ENCODE assay signal across 14 cellular contexts in the genomic region with DNA sequence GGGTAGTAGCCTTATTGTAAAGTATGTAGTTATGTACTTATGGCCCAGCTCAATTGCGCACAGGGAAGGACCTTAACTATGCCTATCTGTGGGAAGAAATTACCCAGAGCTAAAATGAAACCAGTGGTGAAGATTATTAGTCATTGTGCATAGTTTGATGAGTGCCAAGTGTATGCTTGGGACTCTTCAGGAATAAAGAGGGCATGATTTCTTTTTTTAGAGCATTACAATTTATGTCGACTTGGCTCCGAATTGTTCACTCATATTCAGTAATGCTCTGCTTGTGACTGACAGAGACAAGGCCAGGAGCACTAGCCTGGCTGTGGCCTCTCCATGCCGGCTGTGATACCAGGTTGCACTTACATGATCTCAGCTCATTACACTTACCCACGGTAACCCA.
DNase-seq lines count a peak whose midpoint lies in the region; ATAC-seq and TF ChIP-seq lines count a peak whose summit lies in the region.
"Had no signal": no experiment of that assay in that cellular context is flagged by ENCODE, and none has a peak within 500 bp of the region (broad histone marks: within the 10 kb centered on the region; RNA-seq: fewer than 3 reads in every experiment).

No MANE protein-coding gene starts in this region.

- H3K4me3 ChIP-seq in breast epithelium (peak overlapping the region in 1 of 3 donors; percentile 50), dorsolateral prefrontal cortex (peak overlapping the region in 53 of 59 donors; percentile 2 to 81 (median 66))
- H3K4me3 ChIP-seq: K562 had no signal

- H3K27ac ChIP-seq in breast epithelium (no peak overlapping the region), dorsolateral prefrontal cortex (peak overlapping the region in 38 of 59 donors; percentile 4 to 97 (median 91))

- POLR2A ChIA-PET in MCF 10A (lab: Yijun Ruan, JAX) = interaction anchor here (0.8 to 1.6 kb wide), 3 partner anchors 13 to 700 kb away, joined by 3 to 5 read pairs (median 3); no protein-coding TSS in a partner anchor

- DNase-seq in MCF 10A (ENCODE audit: unreplicated experiment) (peak; percentile 76), breast epithelium (ENCODE audit: low spot score in 2 of 2) (no peak), dorsolateral prefrontal cortex (no peak), kidney glomerular epithelial cell (lab: John Stamatoyannopoulos, UW) (peak; percentile 47), NCI-H69 (lab: John Stamatoyannopoulos, UW) (no peak), NOMO-1 (lab: John Stamatoyannopoulos, UW; ENCODE audit: unreplicated experiment in 2 of 2) (no peak)
- DNase-seq: 8988T; NCI-H2107; stimulated activated CD4-positive, alpha-beta T cell treated with anti-CD3 and anti-CD28 coated beads, Interleukin-4, amount 100 ng/mL, for 4 hours; stimulated activated naive CD8-positive, alpha-beta T cell treated with anti-CD3 and anti-CD28 coated beads, Interleukin-15, amount 100 ng/mL, for 72 hours had no signal

- H3K27me3 Mint-ChIP-seq in MCF 10A (ENCODE audit: insufficient read depth, unreplicated experiment) = no peaks in the 10 kb centered on the region
- H3K27me3 Mint-ChIP-seq: stimulated activated naive CD8-positive, alpha-beta T cell treated with anti-CD3 and anti-CD28 coated beads, Interleukin-15, amount 100 ng/mL, for 72 hours had no signal

- peaks cover 9% of the 10 kb centered on the region for H3K4me1 Mint-ChIP-seq in MCF 10A (ENCODE audit: insufficient read depth, unreplicated experiment)
- H3K4me1 Mint-ChIP-seq: stimulated activated naive CD8-positive, alpha-beta T cell treated with anti-CD3 and anti-CD28 coated beads, Interleukin-15, amount 100 ng/mL, for 72 hours had no signal

- peak overlapping the region; percentile 45 for H3K4me3 Mint-ChIP-seq in MCF 10A (ENCODE audit: unreplicated experiment)
- H3K4me3 Mint-ChIP-seq: stimulated activated naive CD8-positive, alpha-beta T cell treated with anti-CD3 and anti-CD28 coated beads, Interleukin-15, amount 100 ng/mL, for 72 hours had no signal

- TF ChIP-seq CTCF in MCF 10A (IDR thresholded peaks at IDR 0.05; ENCODE audit: unreplicated experiment) = no peak
- no peak for TF ChIP-seq CTCF in breast epithelium (IDR thresholded peaks at IDR 0.05)
- no peak for TF ChIP-seq CTCF in dorsolateral prefrontal cortex (IDR thresholded peaks at IDR 0.05 in 54 of 56, conservative IDR thresholded peaks at IDR 0.05 in 2 of 56; ENCODE audit: low read depth in 1 of 56, partially characterized antibody in 56 of 56)

- H3K9me3 ChIP-seq in breast epithelium = no peaks in the 10 kb centered on the region

- no TSS peak for BruUV-seq in MCF 10A (replicated peaks; lab: Mats Ljungman, UMichigan)

- no peaks in the 10 kb centered on the region for H3K4me1 ChIP-seq in breast epithelium

- no peaks in the 10 kb centered on the region for H3K9me3 Mint-ChIP-seq in MCF 10A (ENCODE audit: unreplicated experiment)
- H3K9me3 Mint-ChIP-seq: activated naive CD4-positive, alpha-beta T cell treated with anti-CD3 and anti-CD28 coated beads, Interleukin-2, amount 50 U/mL, for 72 hours; stimulated activated naive CD8-positive, alpha-beta T cell treated with anti-CD3 and anti-CD28 coated beads, Interleukin-15, amount 100 ng/mL, for 72 hours had no signal

- CTCF ChIA-PET in MCF 10A (lab: Yijun Ruan, JAX) = interaction anchor here (0.6 to 0.7 kb wide), 2 partner anchors 10 to 16 kb away, joined by 3 read pairs; no protein-coding TSS in a partner anchor

- no peak for TF ChIP-seq POLR2A in breast epithelium (IDR thresholded peaks at IDR 0.05)

- no peaks in the 10 kb centered on the region for H3K36me3 ChIP-seq in breast epithelium

- peaks cover 5% of the 10 kb centered on the region for H3K36me3 Mint-ChIP-seq in MCF 10A (ENCODE audit: insufficient read depth, unreplicated experiment)
- H3K36me3 Mint-ChIP-seq: activated naive CD4-positive, alpha-beta T cell treated with anti-CD3 and anti-CD28 coated beads, Interleukin-2, amount 50 U/mL, for 72 hours had no signal

- ATAC-seq in GM18861 (IDR thresholded peaks at IDR 0.05; ENCODE audit: unreplicated experiment) = no peak
- no peak for ATAC-seq in GM21390 (IDR thresholded peaks at IDR 0.05; ENCODE audit: unreplicated experiment)
- ATAC-seq: activated naive CD4-positive, alpha-beta T cell treated with anti-CD3 and anti-CD28 coated beads, Interleukin-2, amount 50 U/mL, for 72 hours; K562; stimulated activated naive CD8-positive, alpha-beta T cell treated with anti-CD3 and anti-CD28 coated beads, Interleukin-15, amount 100 ng/mL, for 72 hours had no signal

- H3K27ac Mint-ChIP-seq in MCF 10A (ENCODE audit: low read depth, unreplicated experiment) = peak overlapping the region; percentile 47
- H3K27ac Mint-ChIP-seq: activated naive CD4-positive, alpha-beta T cell treated with anti-CD3 and anti-CD28 coated beads, Interleukin-2, amount 50 U/mL, for 72 hours; stimulated activated naive CD8-positive, alpha-beta T cell treated with anti-CD3 and anti-CD28 coated beads, Interleukin-15, amount 100 ng/mL, for 72 hours had no signal

- intact Hi-C loops in MCF 10A (cut with micrococcal nuclease) = loop anchor here (5.0 kb wide), 5 partner anchors 59 to 301 kb away; no protein-coding TSS in a partner anchor
- intact Hi-C loops in breast epithelium (cut with DNase I; ENCODE audit: low total_unique reads) = no loop called here
- intact Hi-C loops in dorsolateral prefrontal cortex (cut with DNase I) = loop anchor here (5.0 kb wide), 3 partner anchors 39 to 164 kb away; no protein-coding TSS in a partner anchor

- no peaks in the 10 kb centered on the region for H3K27me3 ChIP-seq in breast epithelium
- no peaks in the 10 kb centered on the region for H3K27me3 ChIP-seq in dorsolateral prefrontal cortex

Comparison
In these comparisons a context has a peak if more than half of its experiments do, and no peak if none do; other contexts are left out.
1. DNase-seq: peak in MCF 10A (single experiment) and kidney glomerular epithelial cell (single experiment); none in breast epithelium (0 of 2), dorsolateral prefrontal cortex (0 of 10), NCI-H69 (single experiment) and NOMO-1 (0 of 2).
2. H3K27ac ChIP-seq: peak in dorsolateral prefrontal cortex (38 of 59); none in breast epithelium (0 of 2).